In the genomic region with DNA sequence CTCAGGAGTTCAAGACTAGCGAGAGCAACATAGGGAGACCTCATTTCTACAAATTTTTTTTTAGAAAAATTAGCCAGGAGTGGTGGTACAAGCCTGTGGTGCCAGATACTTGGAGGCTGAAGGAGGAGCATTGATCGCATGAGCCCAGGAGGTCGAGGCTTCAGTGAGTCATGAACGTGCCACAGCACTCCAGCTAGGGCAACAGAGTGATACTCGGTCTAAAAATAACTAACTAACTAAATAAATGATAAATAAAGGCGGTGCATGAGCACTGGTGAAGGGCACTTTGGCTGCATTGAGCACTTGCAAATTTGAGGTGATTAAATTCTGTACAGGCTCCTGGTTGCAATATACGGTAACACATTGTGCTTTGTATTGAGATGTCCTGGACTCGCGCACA, we compare ENCODE assay signal across 19 cellular contexts. TPM values are rescaled to one million over a fixed set of nuclear protein-coding genes. Genes with fewer than 3 reads are reported as not detected.
DNase-seq lines count a peak whose midpoint lies in the region; ATAC-seq and TF ChIP-seq lines count a peak whose summit lies in the region.
"Had no signal": no experiment of that assay in that cellular context is flagged by ENCODE, and none has a peak within 500 bp of the region (broad histone marks: within the 10 kb centered on the region; RNA-seq: fewer than 3 reads in every experiment).

No MANE protein-coding gene starts in this region.

- H3K27me3 Mint-ChIP-seq in endodermal cell (ENCODE audit: insufficient read depth) = peaks cover 10% of the 10 kb centered on the region
- H3K27me3 Mint-ChIP-seq: B cell had no signal

- intact Hi-C loops in heart left ventricle (cut with DNase I) = no loop called here
- intact Hi-C loops in cardiac septum (cut with DNase I) = no loop called here
- intact Hi-C loops in left ventricle myocardium superior (cut with micrococcal nuclease) = no loop called here
- intact Hi-C loops in psoas muscle (cut with DNase I) = no loop called here

- H3K36me3 ChIP-seq in heart left ventricle (no peaks in the 10 kb centered on the region), psoas muscle (ENCODE audit: insufficient read depth in 1 of 2, low read depth in 1 of 2) (no peaks in the 10 kb centered on the region), endodermal cell (ENCODE audit: control insufficient read depth, insufficient read depth, low read length) (no peaks in the 10 kb centered on the region)
- H3K36me3 ChIP-seq: BLaER1 treated with 17β-estradiol and CSF1 and Interleukin-3, amounts not matched to agents 10 nM and 100 nM; HAP-1 had no signal

- H3K4me3 ChIP-seq in heart left ventricle (no peak overlapping the region), psoas muscle (no peak overlapping the region), endodermal cell (ENCODE audit: low read length) (no peak overlapping the region)
- H3K4me3 ChIP-seq: BLaER1 treated with 17β-estradiol and CSF1 and Interleukin-3, amounts not matched to agents 10 nM and 100 nM; GM23248; HAP-1 had no signal

- TF ChIP-seq CTCF in heart left ventricle (IDR thresholded peaks at IDR 0.05) = no peak
- no peak for TF ChIP-seq CTCF in psoas muscle (IDR thresholded peaks at IDR 0.05)
- no peak for TF ChIP-seq CTCF in endodermal cell (conservative IDR thresholded peaks at IDR 0.05)

- no peak overlapping the region for H3K4me3 Mint-ChIP-seq in endodermal cell
- H3K4me3 Mint-ChIP-seq: B cell; CD8-positive, alpha-beta T cell; HFFc6 had no signal

- H3K9me3 Mint-ChIP-seq in endodermal cell = no peaks in the 10 kb centered on the region
- H3K9me3 Mint-ChIP-seq: CD8-positive, alpha-beta T cell; HFFc6 had no signal

- WGBS in heart left ventricle, 4 donors = 45 to 72% (median 60%) methylated on average over 9 of the region's 9 CpGs
- WGBS in psoas muscle, 3 donors = 62 to 85% (median 66%) methylated on average over 9 of the region's 9 CpGs
- WGBS in endodermal cell (ENCODE audit: insufficient coverage in 1 of 2, insufficient read length in 1 of 2), 2 experiments = 84 to 100% methylated on average over 4 to 9 of the region's 9 CpGs

- ATAC-seq in heart left ventricle = peak; percentile 47 to 75 (median 58)
- ATAC-seq in left ventricle myocardium superior = peak; percentile 68
- ATAC-seq in psoas muscle = peak; percentile 35 to 49 (median 42)
- ATAC-seq in esophagus mucosa = no peak
- ATAC-seq: CD8-positive, alpha-beta T cell had no signal

- H3K27ac ChIP-seq in heart left ventricle (peak overlapping the region in 1 of 12 donors; percentile 52), psoas muscle (peak overlapping the region; percentile 4), endodermal cell (ENCODE audit: low read depth, low read length) (no peak overlapping the region)
- H3K27ac ChIP-seq: BLaER1 treated with 17β-estradiol and CSF1 and Interleukin-3, amounts not matched to agents 10 nM and 100 nM; GM23248; HL-60 had no signal

- H3K4me1 ChIP-seq in heart left ventricle (peaks cover 0 to 20% (median 5%) of the 10 kb centered on the region in 12 donors), psoas muscle (no peaks in the 10 kb centered on the region), endodermal cell (ENCODE audit: control insufficient read depth, insufficient read depth, low read length) (no peaks in the 10 kb centered on the region)
- H3K4me1 ChIP-seq: HAP-1 had no signal

- no peak for TF ChIP-seq POLR2A in heart left ventricle (IDR thresholded peaks at IDR 0.05)

- DNase-seq in heart left ventricle = peak in 1 of 5 donors; percentile 68
- no peak for DNase-seq in cardiac septum (ENCODE audit: low spot score)
- peak; percentile 61 for DNase-seq in M059J (ENCODE audit: low read depth)
- DNase-seq in left ventricle myocardium superior = no peak
- no peak for DNase-seq in psoas muscle
- no peak for DNase-seq in stimulated activated CD4-positive, alpha-beta T cell treated with anti-CD3 and anti-CD28 coated beads, Interleukin-4, amount 100 ng/mL, for 4 hours
- DNase-seq in endodermal cell = no peak
- DNase-seq: CD8-positive, alpha-beta T cell; DMS 273 treated with DMSO at 0.1 percent for 48 hours; DMS53; DND-41; GDM1; GM23248; HFFc6 had no signal

- H3K9ac ChIP-seq in endodermal cell (ENCODE audit: extremely low read depth, low read length, poor library complexity, severe bottlenecking) = no peak overlapping the region
- H3K9ac ChIP-seq: BLaER1 treated with 17β-estradiol and CSF1 and Interleukin-3, amounts not matched to agents 10 nM and 100 nM; GM23248 had no signal

- no peaks in the 10 kb centered on the region for H3K4me1 Mint-ChIP-seq in endodermal cell

- H3K27me3 ChIP-seq in heart left ventricle (no peaks in the 10 kb centered on the region), psoas muscle (ENCODE audit: insufficient read depth in 3 of 3, low read length in 2 of 3) (no peaks in the 10 kb centered on the region), endodermal cell (ENCODE audit: control insufficient read depth, insufficient read depth, low read length, poor library complexity, severe bottlenecking) (no peaks in the 10 kb centered on the region)
- H3K27me3 ChIP-seq: BLaER1 treated with 17β-estradiol and CSF1 and Interleukin-3, amounts not matched to agents 10 nM and 100 nM had no signal

- H3K9me3 ChIP-seq in heart left ventricle (no peaks in the 10 kb centered on the region), psoas muscle (no peaks in the 10 kb centered on the region), endodermal cell (ENCODE audit: control insufficient read depth, low read length) (no peaks in the 10 kb centered on the region)

- H3K36me3 Mint-ChIP-seq in endodermal cell (ENCODE audit: low read depth) = no peaks in the 10 kb centered on the region
- H3K36me3 Mint-ChIP-seq: CD8-positive, alpha-beta T cell had no signal

- H3K27ac Mint-ChIP-seq in endodermal cell = no peak overlapping the region
- H3K27ac Mint-ChIP-seq: B cell; CD8-positive, alpha-beta T cell; HFFc6 had no signal

RNA-seq across cellular contexts. Expression of a gene that starts 13.5 kb away (rescaled TPM):
- total RNA-seq in heart left ventricle (1,000 to 10,000 TPM in 1 of 9 donors, 100 to 1,000 TPM in 8; 263 to 1,427 (median 361) TPM), cardiac septum (268 TPM), left ventricle myocardium superior (256 TPM), psoas muscle (100 to 1,000 TPM in 3 of 4 donors, 10 to 100 TPM in 1; 86.6 to 204 (median 182) TPM), esophagus mucosa (100 TPM), endodermal cell (100 to 1,000 TPM; 212 to 282 TPM)
- polyA plus RNA-seq in heart left ventricle (1,000 to 10,000 TPM in 1 of 2 donors, 100 to 1,000 TPM in 1; 299 to 1,581 TPM), psoas muscle (100 to 1,000 TPM in 2 of 3 donors, 10 to 100 TPM in 1; 88.0 to 290 (median 125) TPM)
- 1,733 and 2,135 TPM in 2 replicates for total RNA-seq in M059J (2014; rRNA removed; shearing (Covaris generic))
- polyA plus RNA-seq in endodermal cell (2013, experiment 1 of 2) = 56.2 TPM
- polyA plus RNA-seq in endodermal cell (2013, experiment 2 of 2) = 50.5 TPM
